In the genomic region with DNA sequence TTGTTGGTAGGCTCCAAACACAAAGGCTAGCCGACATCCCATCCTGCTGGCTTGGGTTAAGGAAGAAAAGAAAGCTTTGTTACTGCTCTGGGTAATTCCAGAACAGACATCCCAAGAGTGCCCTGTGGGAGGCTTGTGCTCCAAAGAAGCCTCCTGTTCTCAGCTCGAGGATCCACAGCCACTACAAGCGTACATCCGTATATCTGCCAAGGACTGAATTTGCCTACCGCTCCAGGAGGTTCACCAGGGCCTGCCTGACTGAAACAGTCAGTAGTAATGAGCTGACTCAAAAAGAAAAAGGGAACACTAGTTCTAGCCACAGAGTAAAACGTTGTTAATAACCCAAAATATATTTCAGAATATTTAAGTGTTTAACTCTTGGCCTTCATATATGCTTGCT, we compare ENCODE assay signal across 1 cellular context.
TF ChIP-seq lines count a peak whose summit lies in the region.

No MANE protein-coding gene starts in this region.

TF ChIP-seq in H1, 55 proteins besides CTCF, POLR2A, EP300 and RAD21:
- TF ChIP-seq KDM4A (IDR thresholded peaks at IDR 0.05; ENCODE audit: low read depth, low read length, severe bottlenecking), result no peak
- no peak for TF ChIP-seq KDM1A (IDR thresholded peaks at IDR 0.05; ENCODE audit: borderline replicate concordance, low read length)
- TF ChIP-seq E2F6 (IDR thresholded peaks at IDR 0.05), result no peak
- TF ChIP-seq SP4 (IDR thresholded peaks at IDR 0.05; ENCODE audit: low read length), result no peak
- no peak for TF ChIP-seq HDAC6 (IDR thresholded peaks at IDR 0.05; ENCODE audit: low read depth, low read length)
- TF ChIP-seq SIN3A (conservative IDR thresholded peaks at IDR 0.05 in 1 of 2, IDR thresholded peaks at IDR 0.05 in 1 of 2; ENCODE audit: low read depth in 1 of 2, low read length in 2 of 2), result no peak
- no peak for TF ChIP-seq CBX5 (IDR thresholded peaks at IDR 0.05; ENCODE audit: low read depth, low read length)
- no peak for TF ChIP-seq ZNF274 (IDR thresholded peaks at IDR 0.05; ENCODE audit: borderline replicate concordance, extremely low read depth, low read length)
- TF ChIP-seq JUN (IDR thresholded peaks at IDR 0.05; ENCODE audit: low read depth, low read length), result no peak
- no peak for TF ChIP-seq TCF12 (IDR thresholded peaks at IDR 0.05; ENCODE audit: low read depth, low read length)
- TF ChIP-seq SP1 (IDR thresholded peaks at IDR 0.05; ENCODE audit: low read depth, low read length), result no peak
- no peak for TF ChIP-seq YY1 (IDR thresholded peaks at IDR 0.05; ENCODE audit: low read depth, low read length)
